In the genomic region with DNA sequence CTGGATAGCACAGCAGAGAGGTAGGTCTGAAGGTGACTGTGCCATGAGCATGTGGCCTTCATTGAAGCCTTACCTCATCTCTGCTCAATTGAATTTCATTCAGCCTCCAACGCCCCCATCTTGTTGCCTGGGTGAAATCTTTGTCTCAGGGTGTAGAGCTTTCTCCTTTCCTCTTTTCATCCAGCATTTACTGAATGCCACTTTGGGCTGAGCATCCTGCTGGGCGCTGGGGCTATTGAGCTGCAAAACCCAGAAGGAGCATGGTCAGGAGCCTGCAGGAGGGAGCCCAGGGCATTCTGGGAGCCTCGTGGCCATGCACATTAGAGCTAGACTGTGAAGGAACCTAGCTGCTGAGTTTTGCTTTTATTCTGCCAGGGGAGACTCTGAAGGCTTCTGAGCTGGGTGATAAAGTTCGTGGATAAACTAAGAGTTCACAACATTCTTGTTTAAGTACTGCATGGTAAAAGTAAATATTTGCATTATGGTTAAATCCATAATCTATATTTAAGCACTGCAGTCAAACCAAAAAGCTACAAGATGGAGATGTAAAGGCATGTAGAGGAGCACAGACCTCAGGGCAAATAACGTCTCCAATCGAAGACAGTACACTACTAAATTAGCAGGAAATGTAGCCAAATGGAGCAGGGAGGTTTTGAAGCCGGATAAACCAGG, we compare ENCODE assay signal across 12 cellular contexts. TPM values are rescaled to one million over a fixed set of nuclear protein-coding genes. Genes with fewer than 3 reads are reported as not detected.
DNase-seq lines count a peak whose midpoint lies in the region; ATAC-seq and TF ChIP-seq lines count a peak whose summit lies in the region.
"Had no signal": no experiment of that assay in that cellular context is flagged by ENCODE, and none has a peak within 500 bp of the region (broad histone marks: within the 10 kb centered on the region; RNA-seq: fewer than 3 reads in every experiment).

No MANE protein-coding gene starts in this region.

- H3K36me3 ChIP-seq in Caco-2 (ENCODE audit: control insufficient read depth, insufficient read depth, low read length), result no peaks in the 10 kb centered on the region
- no peaks in the 10 kb centered on the region for H3K36me3 ChIP-seq in Karpas-422 (ENCODE audit: insufficient read depth, low read length)

- no peak for ATAC-seq in activated naive CD8-positive, alpha-beta T cell treated with anti-CD3 and anti-CD28 coated beads, Interleukin-2, amount 50 U/mL, for 24 hours
- no peak for ATAC-seq in GM18907 (IDR thresholded peaks at IDR 0.05; ENCODE audit: unreplicated experiment)
- no peak for ATAC-seq in stimulated activated naive CD8-positive, alpha-beta T cell treated with anti-CD3 and anti-CD28 coated beads, Interleukin-15, Interleukin-2, amounts not matched to agents 100 U/mL and 50 U/mL, for 24 hours
- ATAC-seq: effector memory CD8-positive, alpha-beta T cell; naive thymus-derived CD8-positive, alpha-beta T cell; stimulated activated naive CD8-positive, alpha-beta T cell treated with anti-CD3 and anti-CD28 coated beads, Interleukin-15, amount 100 ng/mL, for 72 hours had no signal

- POLR2A ChIA-PET in Caco-2 (lab: Charles Lee), result interaction anchor here (0.5 to 1.7 kb wide), 7 partner anchors 11 to 306 kb away, joined by 3 to 7 read pairs (median 4); a partner anchor contains a TSS

- no peak overlapping the region for H2AFZ ChIP-seq in Karpas-422 (ENCODE audit: low read length)

- no peaks in the 10 kb centered on the region for H3K27me3 Mint-ChIP-seq in Caco-2 (ENCODE audit: insufficient read depth, unreplicated experiment)
- no peaks in the 10 kb centered on the region for H3K27me3 Mint-ChIP-seq in mesothelial cell of epicardium (ENCODE audit: low read depth)
- no peaks in the 10 kb centered on the region for H3K27me3 Mint-ChIP-seq in activated naive CD8-positive, alpha-beta T cell treated with anti-CD3 and anti-CD28 coated beads, Interleukin-2, amount 50 U/mL, for 24 hours
- H3K27me3 Mint-ChIP-seq: effector memory CD8-positive, alpha-beta T cell; naive thymus-derived CD8-positive, alpha-beta T cell; stimulated activated naive CD8-positive, alpha-beta T cell treated with anti-CD3 and anti-CD28 coated beads, Interleukin-15, amount 100 ng/mL, for 72 hours had no signal

- H3K9me3 Mint-ChIP-seq in Caco-2 (ENCODE audit: unreplicated experiment) (peaks cover 18% of the 10 kb centered on the region), mesothelial cell of epicardium (no peaks in the 10 kb centered on the region)
- no peaks in the 10 kb centered on the region for H3K9me3 Mint-ChIP-seq in activated naive CD8-positive, alpha-beta T cell treated with anti-CD3 and anti-CD28 coated beads, Interleukin-2, amount 50 U/mL, for 24 hours
- H3K9me3 Mint-ChIP-seq: effector memory CD8-positive, alpha-beta T cell; naive thymus-derived CD8-positive, alpha-beta T cell; stimulated activated naive CD8-positive, alpha-beta T cell treated with anti-CD3 and anti-CD28 coated beads, Interleukin-15, amount 100 ng/mL, for 72 hours had no signal

- peaks cover 26% of the 10 kb centered on the region for H3K4me1 Mint-ChIP-seq in Caco-2 (ENCODE audit: low read depth, unreplicated experiment)
- H3K4me1 Mint-ChIP-seq in mesothelial cell of epicardium, result peaks cover 11% of the 10 kb centered on the region
- H3K4me1 Mint-ChIP-seq in activated naive CD8-positive, alpha-beta T cell treated with anti-CD3 and anti-CD28 coated beads, Interleukin-2, amount 50 U/mL, for 24 hours, result peaks cover 5% of the 10 kb centered on the region

- no peaks in the 10 kb centered on the region for H3K79me2 ChIP-seq in Karpas-422 (ENCODE audit: low read length)

- intact Hi-C loops in Caco-2 (cut with micrococcal nuclease; ENCODE audit: unreplicated experiment), result no loop called here

- H3K4me3 Mint-ChIP-seq in Caco-2 (ENCODE audit: unreplicated experiment) (peak overlapping the region; percentile 43), mesothelial cell of epicardium (no peak overlapping the region)
- no peak overlapping the region for H3K4me3 Mint-ChIP-seq in activated naive CD8-positive, alpha-beta T cell treated with anti-CD3 and anti-CD28 coated beads, Interleukin-2, amount 50 U/mL, for 24 hours
- H3K4me3 Mint-ChIP-seq: effector memory CD8-positive, alpha-beta T cell; naive thymus-derived CD8-positive, alpha-beta T cell; stimulated activated naive CD8-positive, alpha-beta T cell treated with anti-CD3 and anti-CD28 coated beads, Interleukin-15, amount 100 ng/mL, for 72 hours had no signal

- TF ChIP-seq CTCF in Caco-2 (IDR thresholded peaks at IDR 0.05; ENCODE audit: insufficient read depth in 1 of 2, low read depth in 1 of 2, low read length in 1 of 2, severe bottlenecking in 1 of 2, unreplicated experiment in 1 of 2) (no peak), VCaP (conservative IDR thresholded peaks at IDR 0.05) (no peak), mesothelial cell of epicardium (IDR thresholded peaks at IDR 0.05; ENCODE audit: unreplicated experiment) (no peak)

- no peak overlapping the region for H3K27ac Mint-ChIP-seq in Caco-2 (ENCODE audit: unreplicated experiment)
- H3K27ac Mint-ChIP-seq in mesothelial cell of epicardium, result peak overlapping the region; percentile 25
- H3K27ac Mint-ChIP-seq in activated naive CD8-positive, alpha-beta T cell treated with anti-CD3 and anti-CD28 coated beads, Interleukin-2, amount 50 U/mL, for 24 hours, result no peak overlapping the region
- H3K27ac Mint-ChIP-seq: effector memory CD8-positive, alpha-beta T cell had no signal

- DNase-seq in Caco-2 (peak; percentile 40 to 43), Karpas-422 (no peak), mesothelial cell of epicardium (ENCODE audit: low spot score in 2 of 2, unreplicated experiment in 2 of 2) (no peak)
- no peak for DNase-seq in activated naive CD8-positive, alpha-beta T cell treated with anti-CD3 and anti-CD28 coated beads, Interleukin-2, amount 50 U/mL, for 24 hours
- no peak for DNase-seq in stimulated activated naive CD8-positive, alpha-beta T cell treated with anti-CD3 and anti-CD28 coated beads, Interleukin-15, Interleukin-2, amounts not matched to agents 100 U/mL and 50 U/mL, for 24 hours
- DNase-seq: DMS 273 treated with DMSO at 0.1 percent for 48 hours; effector memory CD8-positive, alpha-beta T cell; naive thymus-derived CD8-positive, alpha-beta T cell; NCI-H2171 treated with DMSO at 0.1 percent for 48 hours; stimulated activated naive CD8-positive, alpha-beta T cell treated with anti-CD3 and anti-CD28 coated beads, Interleukin-15, amount 100 ng/mL, for 72 hours had no signal

- CTCF ChIA-PET in Caco-2 (lab: Charles Lee), result interaction anchor here (0.5 to 1.4 kb wide), 5 partner anchors 14 to 307 kb away, joined by 3 to 7 read pairs (median 5); no protein-coding TSS in a partner anchor

- H4K20me1 ChIP-seq in Karpas-422 (ENCODE audit: insufficient read depth, low read depth, low read length), result no peaks in the 10 kb centered on the region

- H3K36me3 Mint-ChIP-seq in Caco-2 (ENCODE audit: insufficient read depth, unreplicated experiment) (peaks cover 6% of the 10 kb centered on the region), mesothelial cell of epicardium (no peaks in the 10 kb centered on the region)
- peaks cover 18% of the 10 kb centered on the region for H3K36me3 Mint-ChIP-seq in activated naive CD8-positive, alpha-beta T cell treated with anti-CD3 and anti-CD28 coated beads, Interleukin-2, amount 50 U/mL, for 24 hours (ENCODE audit: low read depth)

- H3K9me2 ChIP-seq in Karpas-422 (replicated peaks; ENCODE audit: insufficient read depth, low read length), result no peaks in the 10 kb centered on the region

- no peaks in the 10 kb centered on the region for H3K9me3 ChIP-seq in Caco-2
- no peaks in the 10 kb centered on the region for H3K9me3 ChIP-seq in Karpas-422 (ENCODE audit: low read length)

- H3K4me3 ChIP-seq in Caco-2 (ENCODE audit: low read depth, low read length), result no peak overlapping the region
- H3K4me3 ChIP-seq in Karpas-422 (ENCODE audit: low read length), result no peak overlapping the region

- H3K27me3 ChIP-seq in Caco-2 (replicated peaks; ENCODE audit: control insufficient read depth, insufficient read depth, low read length) (no peaks in the 10 kb centered on the region), Karpas-422 (ENCODE audit: low read length) (no peaks in the 10 kb centered on the region)

- BruUV-seq in Caco-2 (replicated peaks; lab: Mats Ljungman, UMichigan), result no TSS peak

- no peak overlapping the region for H3K4me2 ChIP-seq in Karpas-422 (ENCODE audit: low read depth, low read length, poor library complexity, severe bottlenecking)

- no peak overlapping the region for H3K9ac ChIP-seq in Karpas-422 (ENCODE audit: low read length)

- H3K4me1 ChIP-seq in Caco-2, result peaks cover 24% of the 10 kb centered on the region
- H3K4me1 ChIP-seq in Karpas-422 (ENCODE audit: low read length), result peaks cover 12% of the 10 kb centered on the region

- H3K27ac ChIP-seq in Karpas-422 (ENCODE audit: low read length) (peak overlapping the region; percentile 10; the same call in 1 of the 2 replicates), VCaP (peak overlapping the region; percentile 82)

RNA-seq across cellular contexts. Expression of a gene that starts 13.2 kb away (rescaled TPM):
- total RNA-seq in Caco-2 (2022), result 226 and 233 TPM in 2 replicates
- 39.9 and 63.6 TPM in 2 replicates for total RNA-seq in Karpas-422 (2014; rRNA removed; shearing (Covaris generic); ENCODE audit: low replicate concordance)
- total RNA-seq in mesothelial cell of epicardium, result 173 to 182 TPM (median 173 TPM) in 3 replicates

Comparison
In these comparisons a context has a peak if more than half of its experiments do, and no peak if none do; other contexts are left out.
1. DNase-seq: peak in Caco-2 (2 of 2); none in Karpas-422 (single experiment), mesothelial cell of epicardium (0 of 2), activated naive CD8-positive, alpha-beta T cell treated with anti-CD3 and anti-CD28 coated beads, Interleukin-2, amount 50 U/mL, for 24 hours (single experiment) and stimulated activated naive CD8-positive, alpha-beta T cell treated with anti-CD3 and anti-CD28 coated beads, Interleukin-15, Interleukin-2, amounts not matched to agents 100 U/mL and 50 U/mL, for 24 hours (single experiment).